27 cellular contexts compared by ENCODE assay signal in the genomic region with DNA sequence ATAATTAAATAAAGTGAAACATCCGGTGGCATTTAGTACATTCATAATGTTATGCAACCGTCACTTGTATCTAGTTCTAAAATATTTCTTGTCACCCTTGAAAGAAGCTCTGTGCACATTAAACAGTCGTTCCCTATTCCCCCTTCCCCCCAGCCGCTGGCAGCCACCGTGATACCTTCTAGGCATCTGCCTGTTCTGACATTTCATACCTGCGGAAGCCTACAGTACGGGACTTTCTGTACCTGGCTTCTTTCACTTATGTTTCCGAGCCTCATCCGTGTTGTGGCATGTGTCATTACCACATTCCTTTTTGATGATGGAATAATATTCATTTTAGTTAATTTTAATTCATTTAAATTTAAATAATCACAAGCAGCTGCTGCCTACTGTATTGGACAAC. TPM values are rescaled to one million over a fixed set of nuclear protein-coding genes. Genes with fewer than 3 reads are reported as not detected.
"Had no signal": no experiment of that assay in that cellular context is flagged by ENCODE, and none has a peak within 500 bp of the region (broad histone marks: within the 10 kb centered on the region; RNA-seq: fewer than 3 reads in every experiment).

No MANE protein-coding gene starts in this region.

- FAIRE-seq: colon had no signal

- H3K27ac ChIP-seq: dorsolateral prefrontal cortex, epithelial cell of prostate, esophagus muscularis mucosa, stomach, thyroid gland had no signal

- H3K9me3 ChIP-seq: esophagus muscularis mucosa, stomach, thyroid gland had no signal

- ATAC-seq: left lobe of liver; naive thymus-derived CD8-positive, alpha-beta T cell; sciatic nerve; stimulated activated effector memory CD8-positive, alpha-beta T cell treated with anti-CD3 and anti-CD28 coated beads, Interleukin-12 subunit alpha, Interleukin-12 subunit beta, amount 100 ng/mL, for 72 hours had no signal

- H3K27me3 ChIP-seq: thyroid gland had no signal

- DNase-seq: central memory CD4-positive, alpha-beta T cell; dorsolateral prefrontal cortex; effector CD4-positive, alpha-beta T cell; foreskin melanocyte; hypothalamus; immature natural killer cell; islet precursor cell; mesendoderm; naive thymus-derived CD8-positive, alpha-beta T cell; nephron progenitor cell; nucleus accumbens; stimulated activated CD4-positive, alpha-beta T cell treated with anti-CD3 and anti-CD28 coated beads, Interleukin-12 subunit alpha, Interleukin-12 subunit beta, amount 100 ng/mL, for 4 hours; stimulated activated CD4-positive, alpha-beta T cell treated with anti-CD3 and anti-CD28 coated beads, Interleukin-2, amount 100 ng/mL, for 24 hours; stimulated activated CD4-positive, alpha-beta T cell treated with anti-CD3 and anti-CD28 coated beads, Interleukin-4, amount 100 ng/mL, for 24 hours; stimulated activated naive CD4-positive, alpha-beta T cell treated with Interleukin-2 at 50 U/mL for 16 hours; stomach; thyroid gland had no signal

- H3K4me3 ChIP-seq: dorsolateral prefrontal cortex, esophagus muscularis mucosa, smooth muscle cell, stomach, thyroid gland had no signal

- H3K36me3 ChIP-seq: esophagus muscularis mucosa, stomach, thyroid gland had no signal

RNA-seq across cellular contexts. Expression of a gene that starts 13.9 kb away (rescaled TPM):
- total RNA-seq: fibroblast of lung, lung microvascular endothelial cell, osteocyte, smooth muscle cell had no signal
- polyA plus RNA-seq: fibroblast of lung, immature natural killer cell had no signal
